14 cellular contexts compared by ENCODE assay signal in the genomic region with DNA sequence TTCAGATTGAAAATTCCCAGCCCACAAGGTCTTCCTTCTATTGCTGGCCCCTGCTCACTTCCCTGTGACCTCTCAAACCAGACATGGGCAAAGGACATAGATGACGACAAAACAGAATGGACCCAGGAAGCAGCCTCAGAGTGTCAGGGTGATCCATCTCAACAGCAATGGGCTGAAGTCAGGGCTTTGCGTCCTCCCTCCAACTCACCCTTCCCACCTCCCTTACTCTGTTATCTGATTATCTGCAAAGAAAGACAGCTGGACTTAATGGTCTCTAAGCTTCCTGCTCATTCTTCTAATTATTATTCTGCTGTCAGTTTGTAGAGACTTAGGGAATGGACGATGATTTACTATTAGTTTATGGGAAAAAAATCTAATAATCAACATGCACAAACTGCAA.
DNase-seq lines count a peak whose midpoint lies in the region; ATAC-seq, FAIRE-seq and TF ChIP-seq lines count a peak whose summit lies in the region.
"Had no signal": no experiment of that assay in that cellular context is flagged by ENCODE, and none has a peak within 500 bp of the region (broad histone marks: within the 10 kb centered on the region; RNA-seq: fewer than 3 reads in every experiment).

No MANE protein-coding gene starts in this region.

- DNase-seq in A172 (ENCODE audit: low spot score) (peak; percentile 53), D721Med (ENCODE audit: insufficient read length, low spot score) (peak; percentile 55), keratinocyte (ENCODE audit: low read depth, low spot score) (no peak), activated gamma-delta T cell treated with Interleukin-2 at 50 U/mL for 16 hours (no peak), hepatocyte (ENCODE audit: low spot score) (no peak)
- DNase-seq in stimulated activated CD4-positive, alpha-beta T cell treated with anti-CD3 and anti-CD28 coated beads, Interleukin-2, amount 100 ng/mL, for 24 hours: no peak
- DNase-seq: activated CD8-positive, alpha-beta memory T cell treated with anti-CD3 and anti-CD28 coated beads for 24 hours; anterior cingulate cortex; endodermal cell; H7 had no signal

- H4K20me1 ChIP-seq in keratinocyte (ENCODE audit: control insufficient read depth, extremely low read depth, insufficient read depth, low read length) (peaks cover 3% of the 10 kb centered on the region), hepatocyte (ENCODE audit: insufficient read depth, poor library complexity, severe bottlenecking) (no peaks in the 10 kb centered on the region)

- no peak for TF ChIP-seq CTCF in D721Med (IDR thresholded peaks at IDR 0.05; ENCODE audit: insufficient read depth, missing control alignments)
- no peak for TF ChIP-seq CTCF in WI38 (IDR thresholded peaks at IDR 0.05; ENCODE audit: low read depth, low read length)
- no peak for TF ChIP-seq CTCF in keratinocyte (optimal IDR thresholded peaks at IDR 0.05 in 1 of 3, IDR thresholded peaks at IDR 0.05 in 1 of 3, conservative IDR thresholded peaks at IDR 0.05 in 1 of 3; ENCODE audit: extremely low read depth in 1 of 3, insufficient read depth in 2 of 3, low read length in 3 of 3)
- TF ChIP-seq CTCF in hepatocyte (IDR thresholded peaks at IDR 0.05; ENCODE audit: poor library complexity): no peak

- no peak overlapping the region for H3K9ac ChIP-seq in keratinocyte (ENCODE audit: control insufficient read depth, extremely low read depth, insufficient read depth, low read length)
- H3K9ac ChIP-seq: KMS-11 had no signal

- ATAC-seq in GM21737 (IDR thresholded peaks at IDR 0.05; ENCODE audit: unreplicated experiment): no peak
- ATAC-seq: sciatic nerve had no signal

- no peaks in the 10 kb centered on the region for H3K9me3 ChIP-seq in keratinocyte (ENCODE audit: control insufficient read depth, low read depth, low read length)
- no peaks in the 10 kb centered on the region for H3K9me3 ChIP-seq in hepatocyte (ENCODE audit: low read depth)

- FAIRE-seq in D721Med (lab: Jason Lieb, UNC) (peak; percentile 80), keratinocyte (lab: Jason Lieb, UNC) (no peak)

- dilution Hi-C loops in keratinocyte (cut with MboI; ENCODE audit: extremely low pct_ligation_motif_present, low sequenced_read_pairs): no loop called here

- peaks cover 3 to 4% of the 10 kb centered on the region in 2 experiments for H3K36me3 ChIP-seq in keratinocyte (ENCODE audit: control insufficient read depth in 2 of 2, extremely low read depth in 1 of 2, insufficient read depth in 2 of 2, low read length in 2 of 2)
- no peaks in the 10 kb centered on the region for H3K36me3 ChIP-seq in hepatocyte (replicated peaks; ENCODE audit: insufficient read depth, low read depth)

- no peak overlapping the region for H2AFZ ChIP-seq in keratinocyte (ENCODE audit: control insufficient read depth, low read length)
- no peak overlapping the region for H2AFZ ChIP-seq in hepatocyte

- H3K4me1 ChIP-seq in keratinocyte (ENCODE audit: control insufficient read depth, extremely low read depth, insufficient read depth, low read length) (peaks cover 13% of the 10 kb centered on the region), hepatocyte (ENCODE audit: insufficient read depth) (no peaks in the 10 kb centered on the region)

- no peaks in the 10 kb centered on the region for H3K9me2 ChIP-seq in hepatocyte (replicated peaks; ENCODE audit: insufficient read depth)

- H3K9me1 ChIP-seq in keratinocyte (ENCODE audit: control insufficient read depth, extremely low read depth, insufficient read depth, low read length): peaks cover 5% of the 10 kb centered on the region

- peaks cover 1% of the 10 kb centered on the region for H3K79me2 ChIP-seq in keratinocyte (ENCODE audit: control insufficient read depth, insufficient read depth, low read length)
- H3K79me2 ChIP-seq in hepatocyte: no peaks in the 10 kb centered on the region

- H3K4me3 ChIP-seq in WI38 (ENCODE audit: low read depth, low read length) (0 out of 2 replicates have a peak overlapping the region, but pooled peaks have one; percentile 5), keratinocyte (ENCODE audit: control insufficient read depth in 2 of 3, extremely low read depth in 1 of 3, insufficient read depth in 2 of 3, low read depth in 1 of 3, low read length in 3 of 3) (no peak overlapping the region), hepatocyte (no peak overlapping the region)

- WGBS in hepatocyte (ENCODE audit: low lambda C conversion rate, missing lambda C conversion rate): 74% methylated on average over 3 of the region's 3 CpGs

- no peaks in the 10 kb centered on the region for H3K27me3 ChIP-seq in keratinocyte (ENCODE audit: control insufficient read depth, extremely low read depth, insufficient read depth, low read length)
- no peaks in the 10 kb centered on the region for H3K27me3 ChIP-seq in hepatocyte

- peak overlapping the region; percentile 54 for H3K4me2 ChIP-seq in keratinocyte (ENCODE audit: control insufficient read depth, extremely low read depth, insufficient read depth, low read depth, low read length)
- H3K4me2 ChIP-seq in hepatocyte: no peak overlapping the region
- H3K4me2 ChIP-seq: KMS-11 had no signal

- H3K27ac ChIP-seq in keratinocyte (ENCODE audit: control insufficient read depth, insufficient read depth, low read length) (no peak overlapping the region), hepatocyte (no peak overlapping the region)
- H3K27ac ChIP-seq: KMS-11 had no signal

Comparison
In these comparisons a context has a peak if more than half of its experiments do, and no peak if none do; other contexts are left out.
1. DNase-seq: peak in A172 (single experiment) and D721Med (single experiment); none in keratinocyte (single experiment), activated gamma-delta T cell treated with Interleukin-2 at 50 U/mL for 16 hours (single experiment), hepatocyte (single experiment) and stimulated activated CD4-positive, alpha-beta T cell treated with anti-CD3 and anti-CD28 coated beads, Interleukin-2, amount 100 ng/mL, for 24 hours (0 of 2).